35 cellular contexts compared by ENCODE assay signal in the genomic region with DNA sequence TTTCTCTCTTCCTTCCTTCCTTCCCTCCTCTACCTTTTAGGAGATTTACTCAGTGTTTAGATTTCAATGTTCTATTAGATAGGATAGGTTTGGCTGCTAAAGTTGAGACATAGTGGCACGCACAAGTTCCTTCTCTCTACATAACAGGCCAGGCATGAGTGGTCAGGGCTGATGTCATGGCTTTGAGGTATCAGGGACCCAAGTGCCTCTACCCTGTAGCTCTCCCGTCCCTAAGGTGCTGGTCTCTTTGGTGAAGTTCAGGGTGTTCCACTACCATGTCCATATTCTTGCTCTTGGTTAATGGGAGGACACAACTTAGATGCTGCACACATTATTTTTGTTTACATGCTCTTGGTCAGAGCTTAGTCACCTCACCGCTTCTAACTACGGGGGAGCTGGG.
"Had no signal": no experiment of that assay in that cellular context is flagged by ENCODE, and none has a peak within 500 bp of the region (broad histone marks: within the 10 kb centered on the region; RNA-seq: fewer than 3 reads in every experiment).

No MANE protein-coding gene starts in this region.

- H3K27me3 ChIP-seq: adrenal gland, body of pancreas, cardiac muscle cell, colonic mucosa, dorsolateral prefrontal cortex, foreskin keratinocyte, gastrocnemius medialis, heart left ventricle had no signal

- H3K36me3 ChIP-seq: adrenal gland, cardiac muscle cell, colonic mucosa, gastrocnemius medialis, heart left ventricle, WERI-Rb-1 had no signal

- H3K4me3 Mint-ChIP-seq: activated CD4-positive, alpha-beta memory T cell treated with anti-CD3 and anti-CD28 coated beads for 36 hours; activated CD4-positive, alpha-beta T cell treated with anti-CD3 and anti-CD28 coated beads for 36 hours; activated CD4-positive, alpha-beta T cell treated with anti-CD3 and anti-CD28 coated beads, Interleukin-2, amount 10 ng/mL, durations not matched to agents 24 days and 14 days; activated CD8-positive, alpha-beta memory T cell treated with anti-CD3 and anti-CD28 coated beads, Interleukin-2, amount 10 ng/mL, durations not matched to agents 7 days and 5 days; activated CD8-positive, alpha-beta T cell treated with anti-CD3 and anti-CD28 coated beads, Interleukin-2, amount 10 ng/mL, durations not matched to agents 7 days and 5 days; activated naive CD4-positive, alpha-beta T cell treated with anti-CD3 and anti-CD28 coated beads for 36 hours; activated naive CD4-positive, alpha-beta T cell treated with anti-CD3 and anti-CD28 coated beads, Interleukin-2, amount 50 U/mL, for 24 hours; activated naive CD8-positive, alpha-beta T cell treated with anti-CD3 and anti-CD28 coated beads for 36 hours; activated naive CD8-positive, alpha-beta T cell treated with anti-CD3 and anti-CD28 coated beads, Interleukin-2, amount 50 U/mL, for 24 hours; activated T-helper 1 cell treated with anti-CD3 and anti-CD28 coated beads, Interleukin-12 subunit alpha, Interleukin-12 subunit beta, Interleukin-2, Interleukin-4 antibody, amounts not matched to agents 30 ng/mL and 10 ng/mL and 1 ng/mL, durations not matched to agents 14 hours and 24 hours and 36 hours; endodermal cell had no signal

- H3K4me1 Mint-ChIP-seq: activated CD4-positive, alpha-beta T cell treated with anti-CD3 and anti-CD28 coated beads for 36 hours; activated naive CD4-positive, alpha-beta T cell treated with anti-CD3 and anti-CD28 coated beads, Interleukin-2, amount 50 U/mL, for 24 hours; activated naive CD8-positive, alpha-beta T cell treated with anti-CD3 and anti-CD28 coated beads for 36 hours; endodermal cell had no signal

- H3K9me3 Mint-ChIP-seq: activated CD4-positive, alpha-beta memory T cell treated with anti-CD3 and anti-CD28 coated beads for 36 hours; activated naive CD4-positive, alpha-beta T cell treated with anti-CD3 and anti-CD28 coated beads for 36 hours; activated naive CD8-positive, alpha-beta T cell treated with anti-CD3 and anti-CD28 coated beads for 36 hours; activated naive CD8-positive, alpha-beta T cell treated with anti-CD3 and anti-CD28 coated beads, Interleukin-2, amount 50 U/mL, for 24 hours; activated T-helper 1 cell treated with anti-CD3 and anti-CD28 coated beads, Interleukin-12 subunit alpha, Interleukin-12 subunit beta, Interleukin-2, Interleukin-4 antibody, amounts not matched to agents 30 ng/mL and 10 ng/mL and 1 ng/mL, durations not matched to agents 14 hours and 24 hours and 36 hours; activated T-helper 2 cell treated with anti-CD3 and anti-CD28 coated beads, Interferon-gamma antibody, Interleukin-2, Interleukin-4, amounts not matched to agents 10 μg/mL and 5 μg/mL and 100 μg/mL, durations not matched to agents 14 hours and 24 hours and 36 hours; endodermal cell had no signal

- H3K36me3 Mint-ChIP-seq: activated CD4-positive, alpha-beta memory T cell treated with anti-CD3 and anti-CD28 coated beads for 36 hours; activated CD8-positive, alpha-beta memory T cell treated with anti-CD3 and anti-CD28 coated beads, Interleukin-2, amount 10 ng/mL, durations not matched to agents 7 days and 5 days; activated naive CD4-positive, alpha-beta T cell treated with anti-CD3 and anti-CD28 coated beads, Interleukin-2, amount 50 U/mL, for 24 hours; activated naive CD8-positive, alpha-beta T cell treated with anti-CD3 and anti-CD28 coated beads for 36 hours had no signal

- H3K4me3 ChIP-seq: adrenal gland, body of pancreas, cardiac muscle cell, colonic mucosa, dorsolateral prefrontal cortex, gastrocnemius medialis, heart left ventricle had no signal

- DNase-seq: activated CD4-positive, alpha-beta memory T cell treated with anti-CD3 and anti-CD28 coated beads for 36 hours; activated CD4-positive, alpha-beta T cell treated with anti-CD3 and anti-CD28 coated beads for 36 hours; activated CD4-positive, alpha-beta T cell treated with anti-CD3 and anti-CD28 coated beads, Interleukin-2, amount 10 ng/mL, durations not matched to agents 24 days and 14 days; activated CD4-positive, CD25-positive, alpha-beta regulatory T cell; activated CD4-positive, CD25-positive, alpha-beta regulatory T cell treated with anti-CD3 and anti-CD28 coated beads, Interleukin-2, amount 50 U/mL, for 72 hours; activated CD8-positive, alpha-beta memory T cell treated with anti-CD3 and anti-CD28 coated beads, Interleukin-2, amount 10 ng/mL, durations not matched to agents 7 days and 5 days; activated CD8-positive, alpha-beta memory T cell treated with anti-CD3 and anti-CD28 coated beads, Interleukin-2, amount 50 U/mL, for 4 hours; activated CD8-positive, alpha-beta T cell treated with anti-CD3 and anti-CD28 coated beads, Interleukin-2, amount 10 ng/mL, durations not matched to agents 7 days and 5 days; activated effector memory CD4-positive, alpha-beta T cell treated with anti-CD3 and anti-CD28 coated beads, Interleukin-2, amount 50 U/mL, for 16 hours; activated naive CD4-positive, alpha-beta T cell treated with anti-CD3 and anti-CD28 coated beads for 36 hours; activated naive CD8-positive, alpha-beta T cell treated with anti-CD3 and anti-CD28 coated beads for 36 hours; activated naive CD8-positive, alpha-beta T cell treated with anti-CD3 and anti-CD28 coated beads, Interleukin-2, amount 50 U/mL, for 24 hours; activated T-cell treated with anti-CD3 and anti-CD28 coated beads, Interleukin-2, amount 50 U/mL, for 1 hour; activated T-cell treated with anti-CD3 and anti-CD28 coated beads, Interleukin-2, amount 50 U/mL, for 48 hours; adrenal gland; amygdala; aorta; body of pancreas; central memory CD4-positive, alpha-beta T cell; cerebellar nuclear complex; colonic mucosa; dorsolateral prefrontal cortex; effector memory CD4-positive, alpha-beta T cell; endodermal cell; foreskin keratinocyte; gastrocnemius medialis; glutamatergic neuron; heart left ventricle; T1000; WERI-Rb-1 had no signal

- ATAC-seq: activated CD4-positive, alpha-beta T cell treated with anti-CD3 and anti-CD28 coated beads for 36 hours; activated CD8-positive, alpha-beta memory T cell treated with anti-CD3 and anti-CD28 coated beads, Interleukin-2, amount 10 ng/mL, durations not matched to agents 7 days and 5 days; activated CD8-positive, alpha-beta T cell treated with anti-CD3 and anti-CD28 coated beads, Interleukin-2, amount 10 ng/mL, durations not matched to agents 7 days and 5 days; activated naive CD8-positive, alpha-beta T cell treated with anti-CD3 and anti-CD28 coated beads, Interleukin-2, amount 50 U/mL, for 24 hours; body of pancreas; esophagus mucosa; foreskin keratinocyte; gastrocnemius medialis; heart left ventricle had no signal

- H3K27ac Mint-ChIP-seq: activated CD4-positive, alpha-beta memory T cell treated with anti-CD3 and anti-CD28 coated beads for 36 hours; activated CD4-positive, alpha-beta T cell treated with anti-CD3 and anti-CD28 coated beads for 36 hours; activated CD4-positive, alpha-beta T cell treated with anti-CD3 and anti-CD28 coated beads, Interleukin-2, amount 10 ng/mL, durations not matched to agents 24 days and 14 days; activated CD8-positive, alpha-beta memory T cell treated with anti-CD3 and anti-CD28 coated beads, Interleukin-2, amount 10 ng/mL, durations not matched to agents 7 days and 5 days; activated CD8-positive, alpha-beta T cell treated with anti-CD3 and anti-CD28 coated beads, Interleukin-2, amount 10 ng/mL, durations not matched to agents 7 days and 5 days; activated naive CD4-positive, alpha-beta T cell treated with anti-CD3 and anti-CD28 coated beads for 36 hours; activated naive CD4-positive, alpha-beta T cell treated with anti-CD3 and anti-CD28 coated beads, Interleukin-2, amount 50 U/mL, for 24 hours; activated naive CD8-positive, alpha-beta T cell treated with anti-CD3 and anti-CD28 coated beads for 36 hours; activated naive CD8-positive, alpha-beta T cell treated with anti-CD3 and anti-CD28 coated beads, Interleukin-2, amount 50 U/mL, for 24 hours; activated T-helper 1 cell treated with anti-CD3 and anti-CD28 coated beads, Interleukin-12 subunit alpha, Interleukin-12 subunit beta, Interleukin-2, Interleukin-4 antibody, amounts not matched to agents 30 ng/mL and 10 ng/mL and 1 ng/mL, durations not matched to agents 14 hours and 24 hours and 36 hours; activated T-helper 2 cell treated with anti-CD3 and anti-CD28 coated beads, Interferon-gamma antibody, Interleukin-2, Interleukin-4, amounts not matched to agents 10 μg/mL and 5 μg/mL and 100 μg/mL, durations not matched to agents 14 hours and 24 hours and 36 hours; endodermal cell had no signal
